In the genomic region with DNA sequence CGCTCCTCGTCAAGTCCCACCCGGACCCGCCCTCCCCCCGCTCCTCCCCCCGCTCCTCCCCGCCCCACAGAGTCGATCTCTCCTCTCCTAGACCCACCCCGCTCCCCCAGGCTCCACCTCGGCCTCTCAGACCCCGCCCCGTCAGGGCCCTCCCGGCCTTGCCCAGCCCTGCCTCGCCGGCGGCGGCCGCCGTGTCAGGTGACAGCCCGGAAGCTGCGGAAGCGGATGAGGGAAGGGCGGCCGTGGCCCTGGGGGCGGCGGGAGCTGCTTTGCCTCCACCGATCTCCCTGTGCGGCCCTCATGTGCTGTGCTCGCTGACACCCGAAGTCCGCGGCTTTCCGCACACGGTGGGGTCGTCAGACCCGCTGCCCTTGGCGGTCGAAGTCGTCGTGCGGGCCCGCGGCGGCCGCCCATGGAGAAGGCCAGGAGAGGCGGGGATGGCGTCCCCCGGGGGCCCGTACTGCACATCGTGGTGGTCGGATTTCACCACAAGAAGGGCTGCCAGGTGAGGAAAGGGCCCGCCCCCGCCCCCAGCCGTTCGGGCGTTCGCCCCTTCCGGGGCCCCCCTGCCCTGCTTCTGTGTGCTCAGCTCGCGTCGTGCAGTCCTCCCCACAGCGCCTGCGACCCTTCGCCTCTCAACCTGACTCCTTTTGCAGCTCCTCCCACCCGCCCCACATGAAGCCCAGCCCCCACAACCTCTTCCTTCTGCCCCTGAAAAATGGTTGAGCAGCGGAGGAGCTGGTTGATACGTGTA, we compare ENCODE assay signal across 8 cellular contexts. TPM values are rescaled to one million over a fixed set of nuclear protein-coding genes. Genes with fewer than 3 reads are reported as not detected.
A peak's percentile ranks its signal among the peaks of the same experiment; 100 is the strongest.
DNase-seq lines count a peak whose midpoint lies in the region; ATAC-seq, FAIRE-seq and TF ChIP-seq lines count a peak whose summit lies in the region.

A gene (plus strand): TSS at position 192 of the 754 bp plus-strand sequence. CDS start 221 bp downstream, at position 413.

- DNase-seq in D721Med (ENCODE audit: insufficient read length, low spot score) (peak; percentile 73), HuH-7.5 (ENCODE audit: low spot score) (peak; percentile 88), activated T-cell treated with anti-CD3 and anti-CD28 coated beads for 1 hour (ENCODE audit: low read depth) (peak; percentile 99), endothelial cell of umbilical vein (ENCODE audit: low read depth, low spot score) (peak; percentile 96), middle frontal gyrus (ENCODE audit: extremely low spot score, low spot score) (peak; percentile 82)
- peak; percentile 98 to 99 for DNase-seq in stimulated activated CD8-positive, alpha-beta memory T cell treated with anti-CD3 and anti-CD28 coated beads, Interleukin-2, amount 100 ng/mL, for 1 hour (ENCODE audit: low read depth in 2 of 2)

- H3K4me2 ChIP-seq in OCI-LY3 (ENCODE audit: low read length) (peak within 1 kb of the TSS; percentile 88), endothelial cell of umbilical vein (ENCODE audit: insufficient read depth, low read length) (peak within 1 kb of the TSS; percentile 100)

- peaks cover 11% of the 10 kb centered on the region for H3K4me1 ChIP-seq in OCI-LY3 (ENCODE audit: low read length)
- H3K4me1 ChIP-seq in endothelial cell of umbilical vein (ENCODE audit: control insufficient read depth, extremely low read depth, insufficient read depth, low read length) = peaks cover 13% of the 10 kb centered on the region

- H2AFZ ChIP-seq in OCI-LY3 (ENCODE audit: low read depth, low read length) (peak within 1 kb of the TSS; percentile 77), endothelial cell of umbilical vein (ENCODE audit: low read depth, low read length) (peak within 1 kb of the TSS; percentile 77)

- intact Hi-C loops in endothelial cell of umbilical vein (cut with micrococcal nuclease) = loop anchor here (1.0 to 10.0 kb wide), 6 partner anchors 41 to 1229 kb away; a partner anchor contains a TSS

- POLR2A ChIA-PET in endothelial cell of umbilical vein (lab: Charles Lee) = interaction anchor here (0.7 to 1.1 kb wide), 6 partner anchors 10 to 1819 kb away, joined by 3 to 6 read pairs (median 5); no protein-coding TSS in a partner anchor

- no peaks in the 10 kb centered on the region for H3K9me1 ChIP-seq in endothelial cell of umbilical vein (replicated peaks; ENCODE audit: control insufficient read depth, extremely low read depth, insufficient read depth, low read length)

- peak; percentile 97 for ATAC-seq in GM21528 (IDR thresholded peaks at IDR 0.05; ENCODE audit: low FRiP score, unreplicated experiment)

- no peaks in the 10 kb centered on the region for H3K9me3 ChIP-seq in OCI-LY3 (ENCODE audit: insufficient read depth, low read length)
- no peaks in the 10 kb centered on the region for H3K9me3 ChIP-seq in endothelial cell of umbilical vein (replicated peaks; ENCODE audit: control insufficient read depth, insufficient read depth, low read length)

- H4K20me1 ChIP-seq in OCI-LY3 (ENCODE audit: insufficient read depth, low read length) (no peaks in the 10 kb centered on the region; the same call in 1 of the 2 replicates), endothelial cell of umbilical vein (replicated peaks; ENCODE audit: control insufficient read depth, extremely low read depth, insufficient read depth, low read length) (no peaks in the 10 kb centered on the region)

- no peaks in the 10 kb centered on the region for H3K36me3 ChIP-seq in OCI-LY3 (replicated peaks; ENCODE audit: low read depth, low read length)
- no peaks in the 10 kb centered on the region for H3K36me3 ChIP-seq in endothelial cell of umbilical vein (ENCODE audit: control insufficient read depth in 2 of 2, extremely low read depth in 1 of 2, insufficient read depth in 2 of 2, low read length in 2 of 2)

- FAIRE-seq in D721Med (lab: Jason Lieb, UNC) = no peak
- peak; percentile 59 for FAIRE-seq in endothelial cell of umbilical vein (lab: Jason Lieb, UNC)

- BruUV-seq in endothelial cell of umbilical vein (replicated peaks; lab: Mats Ljungman, UMichigan) = no TSS peak

- peak; percentile 97 for TF ChIP-seq POLR2A in endothelial cell of umbilical vein (IDR thresholded peaks at IDR 0.05; ENCODE audit: low read depth, low read length)

- H3K27me3 ChIP-seq in OCI-LY3 (ENCODE audit: low read depth, low read length) (no peaks in the 10 kb centered on the region), endothelial cell of umbilical vein (ENCODE audit: control insufficient read depth in 2 of 2, insufficient read depth in 2 of 2, low read length in 2 of 2) (no peaks in the 10 kb centered on the region)

- H3K9ac ChIP-seq in OCI-LY3 (ENCODE audit: low read length) (peak within 1 kb of the TSS; percentile 89), endothelial cell of umbilical vein (replicated peaks; ENCODE audit: extremely low read depth, insufficient read depth, low read length) (peak within 1 kb of the TSS; percentile 98)

- peak within 1 kb of the TSS; percentile 73 for H3K27ac ChIP-seq in OCI-LY3 (ENCODE audit: low read length)
- peak within 1 kb of the TSS; percentile 82 for H3K27ac ChIP-seq in endothelial cell of umbilical vein (ENCODE audit: insufficient read depth, low read depth, low read length)

- CTCF ChIA-PET in endothelial cell of umbilical vein (lab: Charles Lee) = interaction anchor here (0.7 to 1.4 kb wide), 4 partner anchors 32 to 195 kb away, joined by 3 to 7 read pairs (median 3); no protein-coding TSS in a partner anchor

- peak within 1 kb of the TSS; percentile 98 for H3K4me3 ChIP-seq in OCI-LY3 (ENCODE audit: low read length)
- peak within 1 kb of the TSS; percentile 89 to 100 (median 100) for H3K4me3 ChIP-seq in endothelial cell of umbilical vein (replicated peaks in 1 of 3; ENCODE audit: insufficient read depth in 1 of 3, low read depth in 1 of 3, low read length in 3 of 3)

- H3K79me2 ChIP-seq in OCI-LY3 (ENCODE audit: low read length) (peaks cover 44% of the 10 kb centered on the region), endothelial cell of umbilical vein (ENCODE audit: control insufficient read depth, insufficient read depth, low read length) (peaks cover 47% of the 10 kb centered on the region)

- TF ChIP-seq CTCF in D721Med (IDR thresholded peaks at IDR 0.05; ENCODE audit: insufficient read depth, missing control alignments) (no peak), OCI-LY3 (IDR thresholded peaks at IDR 0.05; ENCODE audit: low read depth, low read length) (no peak), endothelial cell of umbilical vein (IDR thresholded peaks at IDR 0.05; ENCODE audit: extremely low read depth in 1 of 2, insufficient read depth in 1 of 2, low read depth in 1 of 2, low read length in 2 of 2) (no peak)

- dilution Hi-C loops in endothelial cell of umbilical vein (cut with MboI; ENCODE audit: extremely low pct_ligation_motif_present, low sequenced_read_pairs) = no loop called here

TF ChIP-seq in endothelial cell of umbilical vein, 7 proteins besides CTCF, POLR2A, EP300 and RAD21:
- TF ChIP-seq JUN (IDR thresholded peaks at IDR 0.05; ENCODE audit: borderline replicate concordance, insufficient read depth, insufficient read length, low read depth) (no peak), FOS (IDR thresholded peaks at IDR 0.05; ENCODE audit: borderline replicate concordance, insufficient read depth, low read length) (no peak), MYC (IDR thresholded peaks at IDR 0.05; ENCODE audit: low read depth, low read length) (no peak), POLR2AphosphoS5 (IDR thresholded peaks at IDR 0.05; ENCODE audit: insufficient read depth, low read depth, low read length) (peak; percentile 97), EZH2 (IDR thresholded peaks at IDR 0.05; ENCODE audit: borderline replicate concordance, low read depth, low read length, severe bottlenecking) (no peak), GATA2 (IDR thresholded peaks at IDR 0.05; ENCODE audit: insufficient read depth, insufficient read length, low read depth, low read length) (no peak)
- TF ChIP-seq, protein P1, sequence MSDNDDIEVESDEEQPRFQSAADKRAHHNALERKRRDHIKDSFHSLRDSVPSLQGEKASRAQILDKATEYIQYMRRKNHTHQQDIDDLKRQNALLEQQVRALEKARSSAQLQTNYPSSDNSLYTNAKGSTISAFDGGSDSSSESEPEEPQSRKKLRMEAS (IDR thresholded peaks at IDR 0.05; ENCODE audit: insufficient read depth, insufficient read length) = no peak

RNA-seq across cellular contexts. Expression of the gene that starts here (rescaled TPM):
- 42.5 and 44.1 TPM in 2 replicates for total RNA-seq in endothelial cell of umbilical vein
- polyA plus RNA-seq in endothelial cell of umbilical vein = 12.7 and 13.6 TPM in 2 replicates
- polyA plus RNA-seq in endothelial cell of umbilical vein (2011; cell fraction: cytosol; rRNA removed) = 10.1 and 12.7 TPM in 2 replicates
- 24.7 and 29.4 TPM in 2 replicates for polyA plus RNA-seq in endothelial cell of umbilical vein (2011; cell fraction: nucleus; rRNA removed)
- 20.9 and 23.0 TPM in 2 replicates for polyA plus RNA-seq in endothelial cell of umbilical vein (2012)
- polyA minus RNA-seq in endothelial cell of umbilical vein = 50.8 and 63.8 TPM in 2 replicates
- polyA minus RNA-seq in endothelial cell of umbilical vein (2011; cell fraction: cytosol; rRNA and poly(A)+ RNA removed) = 8.8 TPM
- polyA minus RNA-seq in endothelial cell of umbilical vein (2011; cell fraction: nucleus; rRNA and poly(A)+ RNA removed) = 31.1 and 52.8 TPM in 2 replicates

Comparison
In these comparisons a context has a peak if more than half of its experiments do, and no peak if none do; other contexts are left out.
1. Peak in every context shown above with its lines: DNase-seq, ATAC-seq, H3K4me3 ChIP-seq and H3K27ac ChIP-seq.